ENCODE assay signal across 1 cellular context in the genomic region with DNA sequence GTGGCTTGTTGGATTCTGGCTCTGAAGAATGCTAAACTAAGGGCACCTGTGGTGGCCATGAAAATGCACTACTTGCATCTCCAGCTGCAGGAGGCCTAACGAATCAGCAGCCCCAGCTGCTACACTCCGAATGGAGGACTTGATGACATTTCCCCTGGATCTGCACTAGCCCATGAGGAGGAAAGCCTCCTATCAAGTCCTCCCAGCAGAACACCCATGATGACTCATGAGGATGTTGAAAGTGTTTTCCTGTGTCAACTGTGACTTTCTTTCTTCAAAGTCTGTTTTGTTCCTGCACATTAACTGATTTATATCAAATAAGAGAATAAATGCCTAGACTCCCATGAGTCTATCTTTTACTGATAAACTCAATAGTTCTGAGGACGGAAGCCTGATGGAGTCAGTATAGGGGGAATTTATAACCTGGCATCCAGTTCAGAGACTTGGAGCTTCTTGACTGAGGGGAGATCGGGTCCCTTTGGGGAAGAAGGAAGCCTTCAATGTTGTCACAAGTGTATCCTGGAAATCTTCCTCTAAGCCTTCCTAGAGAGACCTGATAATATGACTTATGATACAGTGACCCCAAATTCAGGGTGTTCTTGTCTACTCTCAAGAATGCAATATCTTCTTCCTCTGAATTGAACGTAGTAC.
A peak's percentile ranks its signal among the peaks of the same experiment; 100 is the strongest.
TF ChIP-seq lines count a peak whose summit lies in the region.
"Not testable (repeated sequence)": the region's sequence is repeated elsewhere in the genome, so short reads cannot be mapped to it uniquely, and the experiment has no call there.

No MANE protein-coding gene starts in this region.

TF ChIP-seq in K562, 482 proteins besides CTCF, POLR2A, EP300 and RAD21 (continues in another document):
- TF ChIP-seq ZKSCAN8 (CRISPR knock-in tag; IDR thresholded peaks at IDR 0.05), result 0 out of 2 replicates have a peak, but pooled peaks have one; percentile 28
- TF ChIP-seq MBD2 (IDR thresholded peaks at IDR 0.05; ENCODE audit: borderline replicate concordance, low read depth), result peak; percentile 27; the same call in 1 of the 2 replicates
- TF ChIP-seq DPF2 (IDR thresholded peaks at IDR 0.05), result peak; percentile 43; the same call in 1 of the 2 replicates
- peak; percentile 98 for TF ChIP-seq JUND (IDR thresholded peaks at IDR 0.05; ENCODE audit: borderline replicate concordance, low read depth, low read length)
- TF ChIP-seq JUND (tag; IDR thresholded peaks at IDR 0.05; ENCODE audit: borderline replicate concordance, low read depth, low read length), result peak; percentile 95
- peak; percentile 83 for TF ChIP-seq CBFA2T3 (IDR thresholded peaks at IDR 0.05)
- TF ChIP-seq, protein P1, sequence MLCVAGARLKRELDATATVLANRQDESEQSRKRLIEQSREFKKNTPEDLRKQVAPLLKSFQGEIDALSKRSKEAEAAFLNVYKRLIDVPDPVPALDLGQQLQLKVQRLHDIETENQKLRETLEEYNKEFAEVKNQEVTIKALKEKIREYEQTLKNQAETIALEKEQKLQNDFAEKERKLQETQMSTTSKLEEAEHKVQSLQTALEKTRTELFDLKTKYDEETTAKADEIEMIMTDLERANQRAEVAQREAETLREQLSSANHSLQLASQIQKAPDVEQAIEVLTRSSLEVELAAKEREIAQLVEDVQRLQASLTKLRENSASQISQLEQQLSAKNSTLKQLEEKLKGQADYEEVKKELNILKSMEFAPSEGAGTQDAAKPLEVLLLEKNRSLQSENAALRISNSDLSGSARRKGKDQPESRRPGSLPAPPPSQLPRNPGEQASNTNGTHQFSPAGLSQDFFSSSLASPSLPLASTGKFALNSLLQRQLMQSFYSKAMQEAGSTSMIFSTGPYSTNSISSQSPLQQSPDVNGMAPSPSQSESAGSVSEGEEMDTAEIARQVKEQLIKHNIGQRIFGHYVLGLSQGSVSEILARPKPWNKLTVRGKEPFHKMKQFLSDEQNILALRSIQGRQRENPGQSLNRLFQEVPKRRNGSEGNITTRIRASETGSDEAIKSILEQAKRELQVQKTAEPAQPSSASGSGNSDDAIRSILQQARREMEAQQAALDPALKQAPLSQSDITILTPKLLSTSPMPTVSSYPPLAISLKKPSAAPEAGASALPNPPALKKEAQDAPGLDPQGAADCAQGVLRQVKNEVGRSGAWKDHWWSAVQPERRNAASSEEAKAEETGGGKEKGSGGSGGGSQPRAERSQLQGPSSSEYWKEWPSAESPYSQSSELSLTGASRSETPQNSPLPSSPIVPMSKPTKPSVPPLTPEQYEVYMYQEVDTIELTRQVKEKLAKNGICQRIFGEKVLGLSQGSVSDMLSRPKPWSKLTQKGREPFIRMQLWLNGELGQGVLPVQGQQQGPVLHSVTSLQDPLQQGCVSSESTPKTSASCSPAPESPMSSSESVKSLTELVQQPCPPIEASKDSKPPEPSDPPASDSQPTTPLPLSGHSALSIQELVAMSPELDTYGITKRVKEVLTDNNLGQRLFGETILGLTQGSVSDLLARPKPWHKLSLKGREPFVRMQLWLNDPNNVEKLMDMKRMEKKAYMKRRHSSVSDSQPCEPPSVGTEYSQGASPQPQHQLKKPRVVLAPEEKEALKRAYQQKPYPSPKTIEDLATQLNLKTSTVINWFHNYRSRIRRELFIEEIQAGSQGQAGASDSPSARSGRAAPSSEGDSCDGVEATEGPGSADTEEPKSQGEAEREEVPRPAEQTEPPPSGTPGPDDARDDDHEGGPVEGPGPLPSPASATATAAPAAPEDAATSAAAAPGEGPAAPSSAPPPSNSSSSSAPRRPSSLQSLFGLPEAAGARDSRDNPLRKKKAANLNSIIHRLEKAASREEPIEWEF (CRISPR knock-in tag; IDR thresholded peaks at IDR 0.05), result 0 out of 2 replicates have a peak, but pooled peaks have one; percentile 37
- TF ChIP-seq, protein P2, sequence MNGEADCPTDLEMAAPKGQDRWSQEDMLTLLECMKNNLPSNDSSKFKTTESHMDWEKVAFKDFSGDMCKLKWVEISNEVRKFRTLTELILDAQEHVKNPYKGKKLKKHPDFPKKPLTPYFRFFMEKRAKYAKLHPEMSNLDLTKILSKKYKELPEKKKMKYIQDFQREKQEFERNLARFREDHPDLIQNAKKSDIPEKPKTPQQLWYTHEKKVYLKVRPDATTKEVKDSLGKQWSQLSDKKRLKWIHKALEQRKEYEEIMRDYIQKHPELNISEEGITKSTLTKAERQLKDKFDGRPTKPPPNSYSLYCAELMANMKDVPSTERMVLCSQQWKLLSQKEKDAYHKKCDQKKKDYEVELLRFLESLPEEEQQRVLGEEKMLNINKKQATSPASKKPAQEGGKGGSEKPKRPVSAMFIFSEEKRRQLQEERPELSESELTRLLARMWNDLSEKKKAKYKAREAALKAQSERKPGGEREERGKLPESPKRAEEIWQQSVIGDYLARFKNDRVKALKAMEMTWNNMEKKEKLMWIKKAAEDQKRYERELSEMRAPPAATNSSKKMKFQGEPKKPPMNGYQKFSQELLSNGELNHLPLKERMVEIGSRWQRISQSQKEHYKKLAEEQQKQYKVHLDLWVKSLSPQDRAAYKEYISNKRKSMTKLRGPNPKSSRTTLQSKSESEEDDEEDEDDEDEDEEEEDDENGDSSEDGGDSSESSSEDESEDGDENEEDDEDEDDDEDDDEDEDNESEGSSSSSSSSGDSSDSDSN (IDR thresholded peaks at IDR 0.05; ENCODE audit: borderline replicate concordance in 1 of 2, low read depth in 2 of 2, low read length in 2 of 2), result 0 out of 4 replicates have a peak, but pooled peaks of 1 of the 2 experiments have one; percentile 34
- not testable (repeated sequence) for TF ChIP-seq NR2C2 (CRISPR knock-in tag; IDR thresholded peaks at IDR 0.05)
- TF ChIP-seq NR2C2 (tag; IDR thresholded peaks at IDR 0.05), result 0 out of 2 replicates have a peak, but pooled peaks have one; percentile 9
- TF ChIP-seq, protein P3, sequence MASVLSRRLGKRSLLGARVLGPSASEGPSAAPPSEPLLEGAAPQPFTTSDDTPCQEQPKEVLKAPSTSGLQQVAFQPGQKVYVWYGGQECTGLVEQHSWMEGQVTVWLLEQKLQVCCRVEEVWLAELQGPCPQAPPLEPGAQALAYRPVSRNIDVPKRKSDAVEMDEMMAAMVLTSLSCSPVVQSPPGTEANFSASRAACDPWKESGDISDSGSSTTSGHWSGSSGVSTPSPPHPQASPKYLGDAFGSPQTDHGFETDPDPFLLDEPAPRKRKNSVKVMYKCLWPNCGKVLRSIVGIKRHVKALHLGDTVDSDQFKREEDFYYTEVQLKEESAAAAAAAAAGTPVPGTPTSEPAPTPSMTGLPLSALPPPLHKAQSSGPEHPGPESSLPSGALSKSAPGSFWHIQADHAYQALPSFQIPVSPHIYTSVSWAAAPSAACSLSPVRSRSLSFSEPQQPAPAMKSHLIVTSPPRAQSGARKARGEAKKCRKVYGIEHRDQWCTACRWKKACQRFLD (CRISPR knock-in tag; IDR thresholded peaks at IDR 0.05), result peak; percentile 71; the same call in 1 of the 2 replicates
- TF ChIP-seq MEIS2 (IDR thresholded peaks at IDR 0.05; ENCODE audit: partially characterized antibody), result peak; percentile 31
- TF ChIP-seq, protein P4, sequence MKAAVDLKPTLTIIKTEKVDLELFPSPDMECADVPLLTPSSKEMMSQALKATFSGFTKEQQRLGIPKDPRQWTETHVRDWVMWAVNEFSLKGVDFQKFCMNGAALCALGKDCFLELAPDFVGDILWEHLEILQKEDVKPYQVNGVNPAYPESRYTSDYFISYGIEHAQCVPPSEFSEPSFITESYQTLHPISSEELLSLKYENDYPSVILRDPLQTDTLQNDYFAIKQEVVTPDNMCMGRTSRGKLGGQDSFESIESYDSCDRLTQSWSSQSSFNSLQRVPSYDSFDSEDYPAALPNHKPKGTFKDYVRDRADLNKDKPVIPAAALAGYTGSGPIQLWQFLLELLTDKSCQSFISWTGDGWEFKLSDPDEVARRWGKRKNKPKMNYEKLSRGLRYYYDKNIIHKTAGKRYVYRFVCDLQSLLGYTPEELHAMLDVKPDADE (conservative IDR thresholded peaks at IDR 0.05; ENCODE audit: control insufficient read depth, low read depth, low read length), result peak; percentile 66; the same call in 1 of the 2 replicates
- TF ChIP-seq, protein P5, sequence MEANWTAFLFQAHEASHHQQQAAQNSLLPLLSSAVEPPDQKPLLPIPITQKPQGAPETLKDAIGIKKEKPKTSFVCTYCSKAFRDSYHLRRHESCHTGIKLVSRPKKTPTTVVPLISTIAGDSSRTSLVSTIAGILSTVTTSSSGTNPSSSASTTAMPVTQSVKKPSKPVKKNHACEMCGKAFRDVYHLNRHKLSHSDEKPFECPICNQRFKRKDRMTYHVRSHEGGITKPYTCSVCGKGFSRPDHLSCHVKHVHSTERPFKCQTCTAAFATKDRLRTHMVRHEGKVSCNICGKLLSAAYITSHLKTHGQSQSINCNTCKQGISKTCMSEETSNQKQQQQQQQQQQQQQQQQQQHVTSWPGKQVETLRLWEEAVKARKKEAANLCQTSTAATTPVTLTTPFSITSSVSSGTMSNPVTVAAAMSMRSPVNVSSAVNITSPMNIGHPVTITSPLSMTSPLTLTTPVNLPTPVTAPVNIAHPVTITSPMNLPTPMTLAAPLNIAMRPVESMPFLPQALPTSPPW (CRISPR knock-in tag; IDR thresholded peaks at IDR 0.05), result peak; percentile 38; the same call in 1 of the 2 replicates
- peak; percentile 85 for TF ChIP-seq TCF3 (CRISPR knock-in tag; IDR thresholded peaks at IDR 0.05)
- TF ChIP-seq POLR2AphosphoS5 (IDR thresholded peaks at IDR 0.05; ENCODE audit: control insufficient read depth, insufficient read depth, low read depth, low read length), result peak; percentile 89
- peak; percentile 49; the same call in 1 of the 2 replicates for TF ChIP-seq RNF2 (IDR thresholded peaks at IDR 0.05)
- TF ChIP-seq, protein P6, sequence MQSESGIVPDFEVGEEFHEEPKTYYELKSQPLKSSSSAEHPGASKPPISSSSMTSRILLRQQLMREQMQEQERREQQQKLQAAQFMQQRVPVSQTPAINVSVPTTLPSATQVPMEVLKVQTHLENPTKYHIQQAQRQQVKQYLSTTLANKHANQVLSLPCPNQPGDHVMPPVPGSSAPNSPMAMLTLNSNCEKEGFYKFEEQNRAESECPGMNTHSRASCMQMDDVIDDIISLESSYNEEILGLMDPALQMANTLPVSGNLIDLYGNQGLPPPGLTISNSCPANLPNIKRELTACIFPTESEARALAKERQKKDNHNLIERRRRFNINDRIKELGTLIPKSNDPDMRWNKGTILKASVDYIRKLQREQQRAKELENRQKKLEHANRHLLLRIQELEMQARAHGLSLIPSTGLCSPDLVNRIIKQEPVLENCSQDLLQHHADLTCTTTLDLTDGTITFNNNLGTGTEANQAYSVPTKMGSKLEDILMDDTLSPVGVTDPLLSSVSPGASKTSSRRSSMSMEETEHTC (IDR thresholded peaks at IDR 0.05), result 0 out of 2 replicates have a peak, but pooled peaks have one; percentile 20
- TF ChIP-seq PML (IDR thresholded peaks at IDR 0.05; ENCODE audit: low read length), result peak; percentile 85
- 0 out of 2 replicates have a peak, but pooled peaks have one; percentile 29 for TF ChIP-seq C11orf30 (IDR thresholded peaks at IDR 0.05; ENCODE audit: low read depth)
- TF ChIP-seq YY1 (IDR thresholded peaks at IDR 0.05; ENCODE audit: borderline replicate concordance in 1 of 3, control insufficient read depth in 1 of 3, extremely low read depth in 1 of 3, insufficient read depth in 3 of 3, insufficient read length in 1 of 3, insufficient replicate concordance in 2 of 3, low read depth in 1 of 3, low read length in 2 of 3), result peak in 1 of 3 experiments; percentile 82
- peak; percentile 97 for TF ChIP-seq FOSL1 (tag; conservative IDR thresholded peaks at IDR 0.05)
- TF ChIP-seq ZFP36 (IDR thresholded peaks at IDR 0.05; ENCODE audit: low read depth, low read length, partially characterized antibody), result peak; percentile 10
- TF ChIP-seq, protein P7, sequence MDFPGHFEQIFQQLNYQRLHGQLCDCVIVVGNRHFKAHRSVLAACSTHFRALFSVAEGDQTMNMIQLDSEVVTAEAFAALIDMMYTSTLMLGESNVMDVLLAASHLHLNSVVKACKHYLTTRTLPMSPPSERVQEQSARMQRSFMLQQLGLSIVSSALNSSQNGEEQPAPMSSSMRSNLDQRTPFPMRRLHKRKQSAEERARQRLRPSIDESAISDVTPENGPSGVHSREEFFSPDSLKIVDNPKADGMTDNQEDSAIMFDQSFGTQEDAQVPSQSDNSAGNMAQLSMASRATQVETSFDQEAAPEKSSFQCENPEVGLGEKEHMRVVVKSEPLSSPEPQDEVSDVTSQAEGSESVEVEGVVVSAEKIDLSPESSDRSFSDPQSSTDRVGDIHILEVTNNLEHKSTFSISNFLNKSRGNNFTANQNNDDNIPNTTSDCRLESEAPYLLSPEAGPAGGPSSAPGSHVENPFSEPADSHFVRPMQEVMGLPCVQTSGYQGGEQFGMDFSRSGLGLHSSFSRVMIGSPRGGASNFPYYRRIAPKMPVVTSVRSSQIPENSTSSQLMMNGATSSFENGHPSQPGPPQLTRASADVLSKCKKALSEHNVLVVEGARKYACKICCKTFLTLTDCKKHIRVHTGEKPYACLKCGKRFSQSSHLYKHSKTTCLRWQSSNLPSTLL (IDR thresholded peaks at IDR 0.05), result peak; percentile 46; the same call in 1 of the 2 replicates
- 0 out of 2 replicates have a peak, but pooled peaks have one; percentile 40 for TF ChIP-seq ZNF175 (CRISPR knock-in tag; IDR thresholded peaks at IDR 0.05; ENCODE audit: low read depth)
- TF ChIP-seq ATF7 (IDR thresholded peaks at IDR 0.05), result peak; percentile 31; the same call in 1 of the 2 replicates
- peak; percentile 72 for TF ChIP-seq CREM (IDR thresholded peaks at IDR 0.05; ENCODE audit: low read depth)
- TF ChIP-seq ZNF316 (IDR thresholded peaks at IDR 0.05), result 0 out of 2 replicates have a peak, but pooled peaks have one; percentile 21
- peak in 1 of 2 experiments; percentile 74; a peak in 1 of 3 replicates for TF ChIP-seq CBX3 (IDR thresholded peaks at IDR 0.05; ENCODE audit: borderline replicate concordance in 1 of 2, low read length in 2 of 2)
- TF ChIP-seq TAL1 (IDR thresholded peaks at IDR 0.05), result peak; percentile 64
- TF ChIP-seq NFE2 (IDR thresholded peaks at IDR 0.05; ENCODE audit: low read depth), result peak; percentile 86
- TF ChIP-seq NCOR1 (IDR thresholded peaks at IDR 0.05), result peak; percentile 56
- peak; percentile 31 to 63; a peak in 3 of 4 replicates for TF ChIP-seq TRIM24 (IDR thresholded peaks at IDR 0.05)
- TF ChIP-seq FOS (IDR thresholded peaks at IDR 0.05; ENCODE audit: extremely low read depth, insufficient read length), result peak; percentile 46
- TF ChIP-seq, protein P8, sequence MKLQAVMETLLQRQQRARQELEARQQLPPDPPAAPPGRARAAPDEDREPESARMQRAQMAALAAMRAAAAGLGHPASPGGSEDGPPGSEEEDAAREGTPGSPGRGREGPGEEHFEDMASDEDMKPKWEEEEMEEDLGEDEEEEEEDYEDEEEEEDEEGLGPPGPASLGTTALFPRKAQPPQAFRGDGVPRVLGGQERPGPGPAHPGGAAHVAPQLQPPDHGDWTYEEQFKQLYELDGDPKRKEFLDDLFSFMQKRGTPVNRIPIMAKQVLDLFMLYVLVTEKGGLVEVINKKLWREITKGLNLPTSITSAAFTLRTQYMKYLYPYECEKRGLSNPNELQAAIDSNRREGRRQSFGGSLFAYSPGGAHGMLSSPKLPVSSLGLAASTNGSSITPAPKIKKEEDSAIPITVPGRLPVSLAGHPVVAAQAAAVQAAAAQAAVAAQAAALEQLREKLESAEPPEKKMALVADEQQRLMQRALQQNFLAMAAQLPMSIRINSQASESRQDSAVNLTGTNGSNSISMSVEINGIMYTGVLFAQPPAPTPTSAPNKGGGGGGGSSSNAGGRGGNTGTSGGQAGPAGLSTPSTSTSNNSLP (IDR thresholded peaks at IDR 0.05; ENCODE audit: borderline replicate concordance, low read depth, low read length), result peak; percentile 69; the same call in 1 of the 2 replicates
